Comparison of ENCODE assay signal across 24 cellular contexts in the genomic region with DNA sequence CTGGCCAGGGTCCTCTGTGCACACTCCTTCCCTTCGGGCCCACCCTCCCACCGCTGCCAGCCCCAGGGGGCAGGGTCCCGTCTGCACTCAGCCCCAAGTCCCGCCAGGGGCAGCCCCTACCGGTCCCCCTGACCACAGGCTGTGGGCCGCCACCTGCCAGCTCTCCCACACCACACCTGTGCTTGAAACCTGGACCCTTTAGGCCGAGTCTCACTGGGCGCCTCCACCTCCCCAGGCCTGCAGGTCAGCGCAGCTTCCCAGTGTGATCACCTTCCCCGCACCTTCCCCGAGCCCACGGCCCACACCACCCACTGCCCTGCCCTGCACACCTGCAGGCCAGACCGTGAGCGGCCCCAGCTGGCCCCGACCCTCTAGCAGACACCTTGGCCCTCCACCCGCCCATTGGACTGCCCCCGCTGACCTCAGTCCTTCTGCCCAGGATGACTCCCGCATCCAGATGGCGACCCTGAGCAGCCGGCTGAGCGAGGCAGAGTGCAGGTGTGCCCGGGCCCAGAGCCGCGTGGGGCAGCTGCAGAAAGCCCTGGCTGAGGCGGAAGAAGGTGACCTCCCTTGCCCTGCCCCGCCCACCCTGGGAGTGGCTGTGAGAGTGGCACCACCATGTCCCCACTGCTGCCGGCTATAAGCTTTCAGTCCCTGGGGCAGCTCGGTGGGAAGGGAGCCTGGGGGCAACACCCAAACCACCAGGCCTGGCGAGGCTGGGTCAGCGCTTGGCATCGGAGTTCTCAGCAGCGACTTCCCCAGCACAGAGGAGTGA. TPM values are rescaled to one million over a fixed set of nuclear protein-coding genes. Genes with fewer than 3 reads are reported as not detected.
DNase-seq lines count a peak whose midpoint lies in the region; ATAC-seq and TF ChIP-seq lines count a peak whose summit lies in the region.
"Had no signal": no experiment of that assay in that cellular context is flagged by ENCODE, and none has a peak within 500 bp of the region (broad histone marks: within the 10 kb centered on the region; RNA-seq: fewer than 3 reads in every experiment).

No MANE protein-coding gene starts in this region.

- H3F3A ChIP-seq in GM23338 (replicated peaks; ENCODE audit: low read depth) = no peaks in the 10 kb centered on the region

- H3K4me2 ChIP-seq in BLaER1 (peak overlapping the region; percentile 62), GM23338 (no peak overlapping the region)
- H3K4me2 ChIP-seq: KMS-11, PC-9 had no signal

- H3K4me3 ChIP-seq in BLaER1 (no peak overlapping the region), GM23338 (no peak overlapping the region), right cardiac atrium (ENCODE audit: low read length) (no peak overlapping the region)
- H3K4me3 ChIP-seq: ascending aorta, PC-9, uterus had no signal

- H3K27me3 Mint-ChIP-seq in GM23338 (ENCODE audit: insufficient read depth, low read depth, poor library complexity) = peaks cover 4% of the 10 kb centered on the region
- H3K27me3 Mint-ChIP-seq: activated CD4-positive, alpha-beta T cell treated with anti-CD3 and anti-CD28 coated beads for 36 hours had no signal

- no peak overlapping the region for H3K4me3 Mint-ChIP-seq in GM23338
- H3K4me3 Mint-ChIP-seq: activated CD4-positive, alpha-beta T cell treated with anti-CD3 and anti-CD28 coated beads for 36 hours; naive thymus-derived CD4-positive, alpha-beta T cell had no signal

- no peaks in the 10 kb centered on the region for H3K9me2 ChIP-seq in GM23338 (ENCODE audit: insufficient read depth)

- no peaks in the 10 kb centered on the region; the same call in 1 of the 2 replicates for H3K9me3 ChIP-seq in BLaER1
- no peaks in the 10 kb centered on the region for H3K9me3 ChIP-seq in right cardiac atrium (ENCODE audit: control insufficient read depth, low read length)
- H3K9me3 ChIP-seq: ascending aorta, Caco-2, uterus had no signal

- no peak overlapping the region for H2AFZ ChIP-seq in GM23338
- H2AFZ ChIP-seq: PC-9 had no signal

- H3K36me3 ChIP-seq in BLaER1 (no peaks in the 10 kb centered on the region), GM23338 (ENCODE audit: insufficient read depth) (no peaks in the 10 kb centered on the region)
- H3K36me3 ChIP-seq: ascending aorta, uterus had no signal

- DNase-seq in GM23338 (ENCODE audit: low spot score) = no peak
- peak; percentile 10 to 65 (median 49) for DNase-seq in right cardiac atrium
- DNase-seq in posterior cingulate gyrus = peak in 6 of 10 donors; percentile 5 to 83 (median 40)
- no peak for DNase-seq in MV-4-11 (lab: John Stamatoyannopoulos, UW)
- DNase-seq in GM13977 (ENCODE audit: low spot score) = no peak
- DNase-seq: activated CD4-positive, alpha-beta T cell treated with anti-CD3 and anti-CD28 coated beads for 36 hours; activated CD8-positive, alpha-beta memory T cell treated with anti-CD3 and anti-CD28 coated beads, Interleukin-2, amount 50 U/mL, for 4 hours; activated gamma-delta T cell; Caco-2; cerebellar nuclear complex; effector memory CD4-positive, alpha-beta T cell; NCI-H1048; NCI-H2107; NCI-H774; PC-9; stimulated activated naive CD4-positive, alpha-beta T cell treated with Interleukin-2 at 50 U/mL for 16 hours had no signal

- H3K27me3 ChIP-seq in BLaER1 = no peaks in the 10 kb centered on the region
- no peaks in the 10 kb centered on the region for H3K27me3 ChIP-seq in GM23338 (ENCODE audit: insufficient read depth)
- H3K27me3 ChIP-seq in right cardiac atrium (ENCODE audit: control insufficient read depth, insufficient read depth) = no peaks in the 10 kb centered on the region
- H3K27me3 ChIP-seq: ascending aorta, uterus had no signal

- H3K4me1 Mint-ChIP-seq in GM23338 = no peaks in the 10 kb centered on the region; the same call in 2 of the 3 replicates
- H3K4me1 Mint-ChIP-seq: activated CD4-positive, alpha-beta T cell treated with anti-CD3 and anti-CD28 coated beads for 36 hours had no signal

- WGBS in right cardiac atrium = 90% methylated on average over 32 of the region's 32 CpGs

- H3K9me3 Mint-ChIP-seq in GM23338 = no peaks in the 10 kb centered on the region

- in situ Hi-C loops in GM13977 (cut with MboI; ENCODE audit: low pct_unique_long_range_greater_than_20kb, low sequenced_read_pairs, unreplicated experiment) = no loop called here

- intact Hi-C loops in right cardiac atrium (cut with DNase I) (no loop called here), posterior cingulate gyrus (cut with DNase I) (no loop called here)

- H3K36me3 Mint-ChIP-seq in GM23338 (ENCODE audit: low read depth) = no peaks in the 10 kb centered on the region; the same call in 2 of the 3 replicates

- ATAC-seq in GM23338 (peak; percentile 17), right cardiac atrium (no peak), GM19452 (IDR thresholded peaks at IDR 0.05; ENCODE audit: unreplicated experiment) (no peak), GM18498 (IDR thresholded peaks at IDR 0.05; ENCODE audit: unreplicated experiment) (no peak)
- ATAC-seq: activated CD4-positive, alpha-beta T cell treated with anti-CD3 and anti-CD28 coated beads for 36 hours; naive thymus-derived CD4-positive, alpha-beta T cell; SK-N-SH treated with all-trans-retinoic acid at 6 μM for 48 hours had no signal

- no peaks in the 10 kb centered on the region for H3K79me2 ChIP-seq in GM23338 (replicated peaks; ENCODE audit: insufficient read depth)

- no peak overlapping the region for H3K9ac ChIP-seq in BLaER1
- H3K9ac ChIP-seq: KMS-11 had no signal

- no peak overlapping the region for H3K27ac Mint-ChIP-seq in GM23338
- H3K27ac Mint-ChIP-seq: activated CD4-positive, alpha-beta T cell treated with anti-CD3 and anti-CD28 coated beads for 36 hours; naive thymus-derived CD4-positive, alpha-beta T cell had no signal

- TF ChIP-seq CTCF in GM23338 (conservative IDR thresholded peaks at IDR 0.05; ENCODE audit: low read depth in 2 of 2) (peak in 1 of 2 experiments; percentile 43; a peak in 2 of 4 replicates), GM13977 (IDR thresholded peaks at IDR 0.05; ENCODE audit: extremely low read depth, insufficient read depth, missing control alignments) (no peak)

- H4K20me1 ChIP-seq in BLaER1 (no peaks in the 10 kb centered on the region), GM23338 (replicated peaks; ENCODE audit: insufficient read depth) (no peaks in the 10 kb centered on the region)

- H3K4me1 ChIP-seq in BLaER1 (peaks cover 48% of the 10 kb centered on the region), GM23338 (ENCODE audit: insufficient read depth) (no peaks in the 10 kb centered on the region), right cardiac atrium (ENCODE audit: control insufficient read depth, insufficient read depth, low read length) (no peaks in the 10 kb centered on the region)
- H3K4me1 ChIP-seq: Caco-2 had no signal

- no peak overlapping the region for H3K27ac ChIP-seq in BLaER1
- no peak overlapping the region for H3K27ac ChIP-seq in GM23338 (ENCODE audit: low read depth)
- H3K27ac ChIP-seq in right cardiac atrium (ENCODE audit: low read length) = no peak overlapping the region
- H3K27ac ChIP-seq: ascending aorta, KMS-11, PC-9, uterus had no signal

TF ChIP-seq in GM23338, 12 proteins besides CTCF, POLR2A, EP300 and RAD21 (continues in another document):
- TF ChIP-seq CREB1 (CRISPR knock-in tag; IDR thresholded peaks at IDR 0.05; ENCODE audit: low read depth) = no peak
- no peak for TF ChIP-seq JUNB (IDR thresholded peaks at IDR 0.05; ENCODE audit: unreplicated experiment)
- TF ChIP-seq, protein P1, sequence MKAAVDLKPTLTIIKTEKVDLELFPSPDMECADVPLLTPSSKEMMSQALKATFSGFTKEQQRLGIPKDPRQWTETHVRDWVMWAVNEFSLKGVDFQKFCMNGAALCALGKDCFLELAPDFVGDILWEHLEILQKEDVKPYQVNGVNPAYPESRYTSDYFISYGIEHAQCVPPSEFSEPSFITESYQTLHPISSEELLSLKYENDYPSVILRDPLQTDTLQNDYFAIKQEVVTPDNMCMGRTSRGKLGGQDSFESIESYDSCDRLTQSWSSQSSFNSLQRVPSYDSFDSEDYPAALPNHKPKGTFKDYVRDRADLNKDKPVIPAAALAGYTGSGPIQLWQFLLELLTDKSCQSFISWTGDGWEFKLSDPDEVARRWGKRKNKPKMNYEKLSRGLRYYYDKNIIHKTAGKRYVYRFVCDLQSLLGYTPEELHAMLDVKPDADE (IDR thresholded peaks at IDR 0.05) = no peak
- TF ChIP-seq ZNF331 (CRISPR knock-in tag; IDR thresholded peaks at IDR 0.05; ENCODE audit: low read depth) = no peak
- TF ChIP-seq EZH2phosphoT487 (IDR thresholded peaks at IDR 0.05; ENCODE audit: unreplicated experiment) = no peak
- TF ChIP-seq, protein P2, sequence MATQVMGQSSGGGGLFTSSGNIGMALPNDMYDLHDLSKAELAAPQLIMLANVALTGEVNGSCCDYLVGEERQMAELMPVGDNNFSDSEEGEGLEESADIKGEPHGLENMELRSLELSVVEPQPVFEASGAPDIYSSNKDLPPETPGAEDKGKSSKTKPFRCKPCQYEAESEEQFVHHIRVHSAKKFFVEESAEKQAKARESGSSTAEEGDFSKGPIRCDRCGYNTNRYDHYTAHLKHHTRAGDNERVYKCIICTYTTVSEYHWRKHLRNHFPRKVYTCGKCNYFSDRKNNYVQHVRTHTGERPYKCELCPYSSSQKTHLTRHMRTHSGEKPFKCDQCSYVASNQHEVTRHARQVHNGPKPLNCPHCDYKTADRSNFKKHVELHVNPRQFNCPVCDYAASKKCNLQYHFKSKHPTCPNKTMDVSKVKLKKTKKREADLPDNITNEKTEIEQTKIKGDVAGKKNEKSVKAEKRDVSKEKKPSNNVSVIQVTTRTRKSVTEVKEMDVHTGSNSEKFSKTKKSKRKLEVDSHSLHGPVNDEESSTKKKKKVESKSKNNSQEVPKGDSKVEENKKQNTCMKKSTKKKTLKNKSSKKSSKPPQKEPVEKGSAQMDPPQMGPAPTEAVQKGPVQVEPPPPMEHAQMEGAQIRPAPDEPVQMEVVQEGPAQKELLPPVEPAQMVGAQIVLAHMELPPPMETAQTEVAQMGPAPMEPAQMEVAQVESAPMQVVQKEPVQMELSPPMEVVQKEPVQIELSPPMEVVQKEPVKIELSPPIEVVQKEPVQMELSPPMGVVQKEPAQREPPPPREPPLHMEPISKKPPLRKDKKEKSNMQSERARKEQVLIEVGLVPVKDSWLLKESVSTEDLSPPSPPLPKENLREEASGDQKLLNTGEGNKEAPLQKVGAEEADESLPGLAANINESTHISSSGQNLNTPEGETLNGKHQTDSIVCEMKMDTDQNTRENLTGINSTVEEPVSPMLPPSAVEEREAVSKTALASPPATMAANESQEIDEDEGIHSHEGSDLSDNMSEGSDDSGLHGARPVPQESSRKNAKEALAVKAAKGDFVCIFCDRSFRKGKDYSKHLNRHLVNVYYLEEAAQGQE (IDR thresholded peaks at IDR 0.05; ENCODE audit: unreplicated experiment) = no peak
- no peak for TF ChIP-seq EZH2 (IDR thresholded peaks at IDR 0.05; ENCODE audit: low read depth, unreplicated experiment)
- TF ChIP-seq POLR2AphosphoS5 (IDR thresholded peaks at IDR 0.05; ENCODE audit: low read depth) = no peak
- TF ChIP-seq STAT1 (IDR thresholded peaks at IDR 0.05; ENCODE audit: unreplicated experiment) = no peak
- no peak for TF ChIP-seq NANOG (IDR thresholded peaks at IDR 0.05; ENCODE audit: borderline replicate concordance)

RNA-seq across cellular contexts. Expression of gene SNED1, which starts 31.3 kb away (rescaled TPM):
- total RNA-seq in GM23338 (2014; rRNA removed; shearing (Covaris generic)) = 1.1 and 2.8 TPM in 2 replicates
- polyA plus RNA-seq in GM23338 (2016; fragmentation: Nextera tagmentation; extraction: Ambion mirVana) (1.3 and 1.5 TPM in 2 replicates), right cardiac atrium (6.7 TPM)
- 10 to 100 TPM; 13.8 to 19.2 (median 16.8) TPM for total RNA-seq in right cardiac atrium
- total RNA-seq: Caco-2 had no signal

Comparison
In these comparisons a context has a peak if more than half of its experiments do, and no peak if none do; other contexts are left out.
1. DNase-seq: peak in right cardiac atrium (3 of 3) and posterior cingulate gyrus (6 of 10); none in GM23338 (single experiment), MV-4-11 (single experiment) and GM13977 (single experiment).